8 cellular contexts compared by ENCODE assay signal in genomic region chr1:110011527-110012041, GRCh38. TPM values are rescaled to one million over a fixed set of nuclear protein-coding genes. Genes with fewer than 3 reads are reported as not detected.
DNase-seq lines count a peak whose midpoint lies in the region; ATAC-seq, FAIRE-seq and TF ChIP-seq lines count a peak whose summit lies in the region.

No MANE protein-coding gene starts in this region.

- H3K4me3 Mint-ChIP-seq in T-cell (no peak overlapping the region), nephron (no peak overlapping the region)

- POLR2A ChIA-PET in A673 (lab: Charles Lee; ENCODE audit: low non-redundant PET) = no interaction called here
- POLR2A ChIA-PET in T-cell (lab: Charles Lee) = no interaction called here

- CTCF ChIA-PET in A673 (lab: Charles Lee) = interaction anchor here (0.6 to 1.5 kb wide), 4 partner anchors 27 to 372 kb away, joined by 3 to 14 read pairs (median 5); partner anchors contain the start of gene AHCYL1
- CTCF ChIA-PET in T-cell (lab: Charles Lee) = interaction anchor here (0.7 to 3.5 kb wide), 8 partner anchors 18 to 466 kb away, joined by 3 to 15 read pairs (median 4); partner anchors contain the start of genes AHCYL1 (in 1 of the 2) and STRIP1 (in 1 of the 2)

- H3K9me3 ChIP-seq in A673 (ENCODE audit: low read depth, low read length, poor library complexity, severe bottlenecking) = no peaks in the 10 kb centered on the region

- H3K36me3 Mint-ChIP-seq in T-cell (peaks cover 54% of the 10 kb centered on the region), nephron (ENCODE audit: low read depth) (peaks cover 66% of the 10 kb centered on the region)

- no peaks in the 10 kb centered on the region for H3K9me3 Mint-ChIP-seq in T-cell
- no peaks in the 10 kb centered on the region for H3K9me3 Mint-ChIP-seq in nephron

- H3K27me3 Mint-ChIP-seq in T-cell = no peaks in the 10 kb centered on the region
- H3K27me3 Mint-ChIP-seq in nephron (ENCODE audit: low read depth) = no peaks in the 10 kb centered on the region

- peak overlapping the region; percentile 49 to 57 for H3K27ac Mint-ChIP-seq in T-cell
- no peak overlapping the region for H3K27ac Mint-ChIP-seq in nephron

- H3K4me1 ChIP-seq in A673 (ENCODE audit: insufficient read depth, low read length, poor library complexity, severe bottlenecking) = peaks cover 11% of the 10 kb centered on the region

- no TSS peak for BruUV-seq in A673 (replicated peaks; lab: Mats Ljungman, UMichigan)

- FAIRE-seq in G401.6 (lab: Jason Lieb, UNC) = peak; percentile 90

- TF ChIP-seq CTCF in A673 (conservative IDR thresholded peaks at IDR 0.05; ENCODE audit: low read depth, low read length) (peak; percentile 58), nephron (IDR thresholded peaks at IDR 0.05; ENCODE audit: unreplicated experiment in 3 of 3) (peak; percentile 47 to 59 (median 50))

- intact Hi-C loops in A673 (cut with micrococcal nuclease; ENCODE audit: unreplicated experiment) = loop anchor here (10.0 kb wide), 1 partner anchor 237 kb away; no protein-coding TSS in a partner anchor

- DNase-seq in A673 (ENCODE audit: low spot score) = peak; percentile 63
- DNase-seq in HuH-7.5 (ENCODE audit: low spot score) = peak; percentile 28
- DNase-seq in T-cell = peak in 24 of 34 experiments; percentile 8 to 41 (median 21)
- peak; percentile 16 for DNase-seq in epithelial cell of prostate (ENCODE audit: low read depth, low spot score)
- no peak for DNase-seq in cortex of kidney (lab: John Stamatoyannopoulos, UW)

- H3K27ac ChIP-seq in A673 (ENCODE audit: low read depth, low read length, poor library complexity, severe bottlenecking) (no peak overlapping the region), epithelial cell of prostate (no peak overlapping the region)

- no peak overlapping the region for H3K4me3 ChIP-seq in A673 (ENCODE audit: low read depth, low read length, poor library complexity, severe bottlenecking)

- ATAC-seq in GM21825 (IDR thresholded peaks at IDR 0.05; ENCODE audit: unreplicated experiment) = peak; percentile 94
- peak; percentile 81 to 92 (median 84) for ATAC-seq in T-cell (replicated peaks in 1 of 4)

- H3K4me1 Mint-ChIP-seq in T-cell (peaks cover 3 to 6% (median 5%) of the 10 kb centered on the region in 3 donors), nephron (peaks cover 11% of the 10 kb centered on the region)

- no peaks in the 10 kb centered on the region for H3K27me3 ChIP-seq in A673 (replicated peaks; ENCODE audit: insufficient read depth, low read depth, low read length, poor library complexity)

- H3K36me3 ChIP-seq in A673 (ENCODE audit: insufficient read depth, low read length, poor library complexity, severe bottlenecking) = peaks cover 75% of the 10 kb centered on the region

RNA-seq across cellular contexts. Expression of gene STRIP1, which starts 22.8 kb away (rescaled TPM):
- total RNA-seq in A673 (2021) (57.7 and 59.6 TPM in 2 replicates), T-cell (10 to 100 TPM; 70.6 to 87.2 (median 73.3) TPM)

RNA-seq across cellular contexts. Expression of gene AHCYL1, which starts 27.0 kb away (rescaled TPM):
- total RNA-seq in A673 (2021) (89.6 and 107 TPM in 2 replicates), T-cell (10 to 100 TPM; 23.0 to 41.6 (median 38.9) TPM)

RNA-seq across cellular contexts. Expression of gene ALX3, which starts 58.9 kb away (rescaled TPM):
- total RNA-seq in A673 (2021) (0.81 and 0.84 TPM in 2 replicates), T-cell (not detected)

Comparison
In these comparisons a context has a peak if more than half of its experiments do, and no peak if none do; other contexts are left out.
1. H3K27ac Mint-ChIP-seq: peak in T-cell (2 of 2); none in nephron (0 of 3).